In the genomic region with DNA sequence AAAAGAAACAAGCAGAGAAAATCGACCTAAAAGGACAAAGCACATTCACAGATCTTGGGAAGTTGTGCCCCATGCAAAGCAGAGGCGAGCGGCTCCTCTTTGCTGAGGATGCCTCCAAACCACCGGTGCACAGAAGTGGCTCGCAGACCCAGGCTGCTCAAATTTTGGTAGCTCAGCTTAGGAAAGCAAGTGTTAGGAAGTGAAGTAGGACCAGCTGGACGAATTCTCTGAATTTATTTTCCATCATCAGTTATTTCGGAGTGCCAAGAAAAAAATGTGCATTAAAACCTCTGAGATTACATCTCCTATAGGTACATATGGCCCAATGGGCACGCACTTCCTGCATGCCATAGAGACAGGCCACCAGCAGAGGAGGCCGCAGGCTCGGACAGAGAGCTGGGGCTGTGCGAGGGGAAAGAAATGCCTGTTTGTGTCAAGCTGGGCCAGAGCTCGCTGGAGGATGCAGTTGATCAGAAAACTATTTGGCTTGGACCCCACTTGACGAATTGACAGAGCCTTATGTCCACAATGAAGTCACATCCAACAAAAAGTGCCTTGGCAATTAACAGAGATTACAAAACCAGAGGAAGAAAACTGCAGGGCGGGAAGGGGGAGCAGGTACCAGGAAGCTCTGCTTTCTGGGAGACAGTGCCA, we compare ENCODE assay signal across 1 cellular context.
TF ChIP-seq lines count a peak whose summit lies in the region.

No MANE protein-coding gene starts in this region.

TF ChIP-seq in IMR-90, 13 proteins besides CTCF, POLR2A, EP300 and RAD21 (continued from another document):
- TF ChIP-seq BHLHE40 (IDR thresholded peaks at IDR 0.05; ENCODE audit: low read depth, low read length) (no peak), RFX5 (IDR thresholded peaks at IDR 0.05; ENCODE audit: low read depth, low read length) (no peak), NFE2L2 (IDR thresholded peaks at IDR 0.05; ENCODE audit: low read depth, low read length) (no peak), MXI1 (IDR thresholded peaks at IDR 0.05; ENCODE audit: borderline replicate concordance, low read depth, low read length) (no peak)
- TF ChIP-seq, protein P1, sequence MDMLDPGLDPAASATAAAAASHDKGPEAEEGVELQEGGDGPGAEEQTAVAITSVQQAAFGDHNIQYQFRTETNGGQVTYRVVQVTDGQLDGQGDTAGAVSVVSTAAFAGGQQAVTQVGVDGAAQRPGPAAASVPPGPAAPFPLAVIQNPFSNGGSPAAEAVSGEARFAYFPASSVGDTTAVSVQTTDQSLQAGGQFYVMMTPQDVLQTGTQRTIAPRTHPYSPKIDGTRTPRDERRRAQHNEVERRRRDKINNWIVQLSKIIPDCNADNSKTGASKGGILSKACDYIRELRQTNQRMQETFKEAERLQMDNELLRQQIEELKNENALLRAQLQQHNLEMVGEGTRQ (IDR thresholded peaks at IDR 0.05; ENCODE audit: low read depth, low read length), result no peak
TF ChIP-seq in IMR-90: peak in this region for 3.
